Comparison of ENCODE assay signal across 23 cellular contexts in the genomic region with DNA sequence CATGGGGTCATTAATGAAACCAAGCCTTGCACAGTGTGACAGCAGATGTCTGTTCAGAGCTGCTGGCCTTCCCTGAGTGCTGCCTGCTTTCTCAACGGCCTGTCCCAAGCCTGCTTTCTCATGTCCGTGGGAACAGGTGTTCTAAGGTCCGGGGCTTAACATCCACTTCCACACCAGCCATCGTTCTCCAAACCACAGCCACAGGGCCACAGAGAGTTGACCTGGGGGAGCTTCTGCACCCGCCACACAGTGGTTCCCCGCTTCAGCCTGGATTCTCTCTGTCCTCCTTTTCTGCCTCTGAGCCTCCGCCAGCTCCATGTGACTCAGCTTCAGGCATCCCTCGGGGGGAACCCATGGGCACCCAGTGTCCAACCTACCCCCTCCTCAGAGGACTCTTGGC. TPM values are rescaled to one million over a fixed set of nuclear protein-coding genes. Genes with fewer than 3 reads are reported as not detected.
A peak's percentile ranks its signal among the peaks of the same experiment; 100 is the strongest.
DNase-seq lines count a peak whose midpoint lies in the region; ATAC-seq and TF ChIP-seq lines count a peak whose summit lies in the region.
"Had no signal": no experiment of that assay in that cellular context is flagged by ENCODE, and none has a peak within 500 bp of the region (broad histone marks: within the 10 kb centered on the region; RNA-seq: fewer than 3 reads in every experiment).

No MANE protein-coding gene starts in this region.

- no peak for TF ChIP-seq POLR2A in IMR-90 (IDR thresholded peaks at IDR 0.05; ENCODE audit: low read depth, low read length)
- TF ChIP-seq POLR2A in right lobe of liver (IDR thresholded peaks at IDR 0.05): no peak

- 90% methylated on average over 2 of the region's 8 CpGs; no CpG with 5 or more reads in 1 of the 2 experiments for WGBS in IMR-90 (ENCODE audit: extremely low coverage in 2 of 2, insufficient read length in 1 of 2), 2 experiments
- WGBS in right lobe of liver (ENCODE audit: insufficient coverage, low coverage, low lambda C conversion rate, missing lambda C conversion rate): 79% methylated on average over 5 of the region's 8 CpGs

- no peak overlapping the region for H2BK120ac ChIP-seq in IMR-90 (ENCODE audit: low read depth, low read length)

- dilution Hi-C loops in IMR-90 (cut with HindIII; ENCODE audit: low sequenced_read_pairs, unreplicated experiment): no loop called here

- H4K91ac ChIP-seq in IMR-90 (ENCODE audit: insufficient read depth, low read depth, low read length): no peak overlapping the region

- TF ChIP-seq CTCF in IMR-90 (conservative IDR thresholded peaks at IDR 0.05; ENCODE audit: low read depth, low read length): no peak
- TF ChIP-seq CTCF in right lobe of liver (IDR thresholded peaks at IDR 0.05): no peak

- peak overlapping the region; percentile 10; the same call in 1 of the 2 replicates for H2BK20ac ChIP-seq in IMR-90 (ENCODE audit: low read depth, low read length)

- DNase-seq in IMR-90 (no peak), RPMI7951 (ENCODE audit: low read depth) (peak; percentile 21), right lobe of liver (no peak), renal cortical epithelial cell (ENCODE audit: low read depth) (peak; percentile 34), NOMO-1 treated with dmso at 0.1 percent for 144 hours (lab: John Stamatoyannopoulos, UW; ENCODE audit: unreplicated experiment) (no peak)
- DNase-seq in activated CD4-positive, alpha-beta T cell treated with anti-CD3 and anti-CD28 coated beads, Interleukin-2, amount 50 U/mL, for 48 hours: no peak
- no peak for DNase-seq in stimulated activated CD4-positive, alpha-beta T cell treated with anti-CD3 and anti-CD28 coated beads, Interleukin-2, amount 100 ng/mL, for 48 hours
- DNase-seq: C1 segment of cervical spinal cord; Calu3; CD8-positive, alpha-beta memory T cell; DMS153; GOT3; HCEC 1CT; Kasumi-1; MG63; NCI-H1694; NCI-H2081; NCI-H2171; NCI-H345; NCI-H524; NCI-H774; OCI-M1; SHP77 had no signal

- no peaks in the 10 kb centered on the region for H3K36me3 ChIP-seq in IMR-90 (ENCODE audit: control insufficient read depth, insufficient read depth, low read length)
- H3K36me3 ChIP-seq in right lobe of liver: no peaks in the 10 kb centered on the region
- H3K36me3 ChIP-seq: MG63 had no signal

- no peaks in the 10 kb centered on the region for H3K79me1 ChIP-seq in IMR-90 (ENCODE audit: low read depth in 1 of 2, low read length in 2 of 2)

- no peaks in the 10 kb centered on the region for H3K9me3 ChIP-seq in IMR-90 (ENCODE audit: control insufficient read depth, insufficient read depth, low read length)
- H3K9me3 ChIP-seq in right lobe of liver: no peaks in the 10 kb centered on the region
- H3K9me3 ChIP-seq: MG63 had no signal

- no peak overlapping the region for H4K8ac ChIP-seq in IMR-90 (ENCODE audit: low read depth in 2 of 2, low read length in 2 of 2)

- peaks cover 4% of the 10 kb centered on the region; the same call in 1 of the 2 replicates for H3K9me1 ChIP-seq in IMR-90 (ENCODE audit: insufficient read depth, low read length)

- no peak overlapping the region for H2AFZ ChIP-seq in IMR-90 (replicated peaks; ENCODE audit: low read length, poor library complexity)

- no peak overlapping the region for H4K5ac ChIP-seq in IMR-90 (ENCODE audit: low read depth, low read length)

- 0 out of 2 replicates have a peak overlapping the region, but pooled peaks have one; percentile 15 for H2AK5ac ChIP-seq in IMR-90 (ENCODE audit: low read depth, low read length)

- no peak overlapping the region for H2AK9ac ChIP-seq in IMR-90 (replicated peaks; ENCODE audit: low read depth, low read length, poor library complexity)

- in situ Hi-C loops in IMR-90 (cut with MboI; ENCODE audit: low sequenced_read_pairs): no loop called here

- H3K14ac ChIP-seq in IMR-90 (replicated peaks; ENCODE audit: low read depth, low read length): no peak overlapping the region

- H2BK5ac ChIP-seq in IMR-90 (ENCODE audit: low read depth, low read length, poor library complexity, severe bottlenecking): no peak overlapping the region

- no peak overlapping the region for H3K4ac ChIP-seq in IMR-90 (ENCODE audit: low read depth, low read length)

- no peak overlapping the region for H3K18ac ChIP-seq in IMR-90 (ENCODE audit: low read depth, low read length)

- no peak overlapping the region for H2BK15ac ChIP-seq in IMR-90 (ENCODE audit: low read depth, low read length)

- no peak overlapping the region for H3K23ac ChIP-seq in IMR-90 (ENCODE audit: low read depth, low read length)

- no peak overlapping the region for H3K9ac ChIP-seq in IMR-90 (ENCODE audit: low read depth, low read length)

- ATAC-seq in IMR-90 (ENCODE audit: low read depth) (no peak), right lobe of liver (no peak)

- CTCF ChIA-PET in IMR-90 (lab: Yijun Ruan, JAX): no interaction called here

- POLR2A ChIA-PET in IMR-90 (lab: Charles Lee; ENCODE audit: unreplicated experiment): no interaction called here

- no TSS peak for BruUV-seq in IMR-90 (replicated peaks; lab: Mats Ljungman, UMichigan)

- H3K27me3 ChIP-seq in IMR-90 (ENCODE audit: control insufficient read depth, insufficient read depth, low read length) (no peaks in the 10 kb centered on the region), right lobe of liver (no peaks in the 10 kb centered on the region)
- H3K27me3 ChIP-seq: MG63 had no signal

- H3K27ac ChIP-seq in IMR-90 (ENCODE audit: insufficient read depth, low read length): no peak overlapping the region
- H3K27ac ChIP-seq in right lobe of liver: peak overlapping the region in 2 of 3 donors; percentile 78 to 93

- no peak for TF ChIP-seq RAD21 in IMR-90 (IDR thresholded peaks at IDR 0.05; ENCODE audit: low read length)

- intact Hi-C loops in IMR-90 (cut with micrococcal nuclease): loop anchor here (5.0 kb wide), 1 partner anchor 329 kb away; no protein-coding TSS in a partner anchor
- intact Hi-C loops in right lobe of liver (cut with DNase I): no loop called here

- peaks cover 5% of the 10 kb centered on the region for H3K4me1 ChIP-seq in IMR-90 (ENCODE audit: control insufficient read depth, insufficient read depth, low read length)
- H3K4me1 ChIP-seq in right lobe of liver: peaks cover 0 to 30% (median 9%) of the 10 kb centered on the region in 4 donors

- H3K4me2 ChIP-seq in IMR-90 (ENCODE audit: low read depth, low read length): no peak overlapping the region

- H3K4me3 ChIP-seq in IMR-90 (ENCODE audit: insufficient read depth, low read depth, low read length) (no peak overlapping the region), right lobe of liver (no peak overlapping the region)
- H3K4me3 ChIP-seq: MG63 had no signal

- H3K56ac ChIP-seq in IMR-90 (ENCODE audit: extremely low read depth, insufficient read depth, low read length): no peak overlapping the region

- H4K20me1 ChIP-seq in IMR-90 (ENCODE audit: insufficient read depth, low read length): 0 out of 2 replicates have a peak, but pooled peaks cover 4% of the 10 kb centered on the region

TF ChIP-seq in IMR-90, 13 proteins besides CTCF, POLR2A, EP300 and RAD21:
- TF ChIP-seq CEBPB (IDR thresholded peaks at IDR 0.05; ENCODE audit: low read depth, low read length) (no peak), SMC3 (IDR thresholded peaks at IDR 0.05; ENCODE audit: low read depth, low read length) (no peak), CHD1 (IDR thresholded peaks at IDR 0.05; ENCODE audit: low read depth, low read length) (no peak), RFX5 (IDR thresholded peaks at IDR 0.05; ENCODE audit: low read depth, low read length) (no peak), FOS (IDR thresholded peaks at IDR 0.05; ENCODE audit: low read depth, low read length) (no peak), NFE2L2 (IDR thresholded peaks at IDR 0.05; ENCODE audit: low read depth, low read length) (no peak), RCOR1 (IDR thresholded peaks at IDR 0.05; ENCODE audit: insufficient replicate concordance, low read length) (no peak), BHLHE40 (IDR thresholded peaks at IDR 0.05; ENCODE audit: low read depth, low read length) (no peak), MAFK (IDR thresholded peaks at IDR 0.05; ENCODE audit: low read depth, low read length) (no peak), USF2 (IDR thresholded peaks at IDR 0.05; ENCODE audit: low read depth, low read length) (no peak), MXI1 (IDR thresholded peaks at IDR 0.05; ENCODE audit: borderline replicate concordance, low read depth, low read length) (no peak), MAZ (IDR thresholded peaks at IDR 0.05; ENCODE audit: borderline replicate concordance, low read depth, low read length) (no peak)
- TF ChIP-seq, protein P1, sequence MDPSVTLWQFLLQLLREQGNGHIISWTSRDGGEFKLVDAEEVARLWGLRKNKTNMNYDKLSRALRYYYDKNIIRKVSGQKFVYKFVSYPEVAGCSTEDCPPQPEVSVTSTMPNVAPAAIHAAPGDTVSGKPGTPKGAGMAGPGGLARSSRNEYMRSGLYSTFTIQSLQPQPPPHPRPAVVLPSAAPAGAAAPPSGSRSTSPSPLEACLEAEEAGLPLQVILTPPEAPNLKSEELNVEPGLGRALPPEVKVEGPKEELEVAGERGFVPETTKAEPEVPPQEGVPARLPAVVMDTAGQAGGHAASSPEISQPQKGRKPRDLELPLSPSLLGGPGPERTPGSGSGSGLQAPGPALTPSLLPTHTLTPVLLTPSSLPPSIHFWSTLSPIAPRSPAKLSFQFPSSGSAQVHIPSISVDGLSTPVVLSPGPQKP (IDR thresholded peaks at IDR 0.05; ENCODE audit: borderline replicate concordance, low read depth, low read length): no peak

RNA-seq across cellular contexts. Expression of gene PPP1R3G, which starts 26.9 kb away (rescaled TPM):
- under 0.01 and 0.18 TPM in 2 replicates for total RNA-seq in IMR-90 (2012; rRNA removed)
- polyA plus RNA-seq in IMR-90 (2012; rRNA removed): 0.09 and 0.10 TPM in 2 replicates
- polyA plus RNA-seq in IMR-90 (2012; cell fraction: cytosol; rRNA removed): 0.06 and 0.16 TPM in 2 replicates
- polyA plus RNA-seq in IMR-90 (2012; cell fraction: nucleus; rRNA removed; ENCODE audit: low replicate concordance): 0.09 and 0.10 TPM in 2 replicates
- 0.60 and 2.0 TPM in 2 replicates for total RNA-seq in RPMI7951 (2014; rRNA removed; shearing (Covaris generic))
- total RNA-seq in right lobe of liver: under 1 TPM; 0.35 to 0.98 (median 0.52) TPM
- 4.7 and 6.3 TPM in 2 replicates for total RNA-seq in renal cortical epithelial cell
- total RNA-seq: CD8-positive, alpha-beta memory T cell had no signal
- polyA plus RNA-seq: CD8-positive, alpha-beta memory T cell had no signal

RNA-seq across cellular contexts. Expression of gene RPP40, which starts 54.4 kb away (rescaled TPM):
- 19.7 and 22.2 TPM in 2 replicates for total RNA-seq in IMR-90 (2012; rRNA removed)
- polyA plus RNA-seq in IMR-90 (2012; rRNA removed): 6.6 and 8.1 TPM in 2 replicates
- 3.2 and 4.2 TPM in 2 replicates for polyA plus RNA-seq in IMR-90 (2012; cell fraction: cytosol; rRNA removed)
- polyA plus RNA-seq in IMR-90 (2012; cell fraction: nucleus; rRNA removed; ENCODE audit: low replicate concordance): 2.3 and 4.6 TPM in 2 replicates
- total RNA-seq in RPMI7951 (2014; rRNA removed; shearing (Covaris generic)): 35.3 and 45.5 TPM in 2 replicates
- total RNA-seq in right lobe of liver: 10 to 100 TPM in 1 of 6 experiments, 1 to 10 TPM in 5; 2.8 to 15.5 (median 5.5) TPM
- total RNA-seq in renal cortical epithelial cell: 9.1 and 18.8 TPM in 2 replicates

Comparison
In these comparisons a context has a peak if more than half of its experiments do, and no peak if none do; other contexts are left out.
1. DNase-seq: peak in RPMI7951 (single experiment) and renal cortical epithelial cell (single experiment); none in IMR-90 (single experiment), right lobe of liver (0 of 3), activated CD4-positive, alpha-beta T cell treated with anti-CD3 and anti-CD28 coated beads, Interleukin-2, amount 50 U/mL, for 48 hours (0 of 2), NOMO-1 treated with dmso at 0.1 percent for 144 hours (single experiment) and stimulated activated CD4-positive, alpha-beta T cell treated with anti-CD3 and anti-CD28 coated beads, Interleukin-2, amount 100 ng/mL, for 48 hours (0 of 2).